8 cellular contexts compared by ENCODE assay signal in genomic region chr18:21682276-21683051, GRCh38. TPM values are rescaled to one million over a fixed set of nuclear protein-coding genes. Genes with fewer than 3 reads are reported as not detected.
DNase-seq lines count a peak whose midpoint lies in the region; ATAC-seq and TF ChIP-seq lines count a peak whose summit lies in the region.

No MANE protein-coding gene starts in this region.

- H3K36me3 ChIP-seq in KMS-11 (ENCODE audit: insufficient read depth) (peaks cover 5% of the 10 kb centered on the region; the same call in 1 of the 2 replicates), adipocyte (ENCODE audit: control insufficient read depth, insufficient read depth, low read length, severe bottlenecking) (no peaks in the 10 kb centered on the region), stomach smooth muscle (ENCODE audit: control insufficient read depth in 2 of 2, insufficient read depth in 2 of 2, low read length in 2 of 2) (no peaks in the 10 kb centered on the region)

- peaks cover 0 to 1% (median 0%) of the 10 kb centered on the region in 3 donors for H3K27me3 Mint-ChIP-seq in immature natural killer cell (ENCODE audit: low read depth in 3 of 3)
- no peaks in the 10 kb centered on the region for H3K27me3 Mint-ChIP-seq in glutamatergic neuron (ENCODE audit: unreplicated experiment)

- H3K27ac ChIP-seq in KMS-11 (peak overlapping the region; percentile 39), stomach smooth muscle (ENCODE audit: low read length) (peak overlapping the region; percentile 19)

- CTCF ChIA-PET in AG04449 (lab: Yijun Ruan, JAX), result interaction anchor here (1.6 kb wide), 1 partner anchor 71 kb away, joined by 7 read pairs; the partner anchor contains the start of gene SNRPD1

- H3K4me1 ChIP-seq in KMS-11 (ENCODE audit: low read depth, poor library complexity, severe bottlenecking) (no peaks in the 10 kb centered on the region), adipocyte (ENCODE audit: control insufficient read depth, insufficient read depth, low read length) (peaks cover 24% of the 10 kb centered on the region), stomach smooth muscle (ENCODE audit: control insufficient read depth, insufficient read depth, low read length) (no peaks in the 10 kb centered on the region)

- ATAC-seq in GM19035 (IDR thresholded peaks at IDR 0.05; ENCODE audit: unreplicated experiment), result peak; percentile 46

- TF ChIP-seq CTCF in AG04449 (IDR thresholded peaks at IDR 0.05; ENCODE audit: insufficient read depth, low read length, missing control alignments), result no peak
- no peak for TF ChIP-seq CTCF in KMS-11 (conservative IDR thresholded peaks at IDR 0.05; ENCODE audit: low read depth, low read length)
- no peak for TF ChIP-seq CTCF in glutamatergic neuron (IDR thresholded peaks at IDR 0.05; ENCODE audit: partially characterized antibody, unreplicated experiment)

- H3K9ac ChIP-seq in KMS-11 (no peak overlapping the region), adipocyte (ENCODE audit: low read length) (peak overlapping the region; percentile 70), stomach smooth muscle (ENCODE audit: low read length in 2 of 2) (peak overlapping the region; percentile 30 to 47)

- no peaks in the 10 kb centered on the region for H3K27me3 ChIP-seq in KMS-11 (ENCODE audit: insufficient read depth, low read depth)
- no peaks in the 10 kb centered on the region for H3K27me3 ChIP-seq in adipocyte (replicated peaks; ENCODE audit: control insufficient read depth, insufficient read depth, low read length)
- no peaks in the 10 kb centered on the region for H3K27me3 ChIP-seq in stomach smooth muscle (ENCODE audit: control insufficient read depth in 1 of 2, insufficient read depth in 2 of 2, low read length in 2 of 2)

- H4K20me1 ChIP-seq in KMS-11 (ENCODE audit: insufficient read depth), result no peaks in the 10 kb centered on the region

- no peak overlapping the region for H2AFZ ChIP-seq in KMS-11 (ENCODE audit: low read depth)

- H3K9me3 ChIP-seq in adipocyte (ENCODE audit: control insufficient read depth, low read length) (no peaks in the 10 kb centered on the region), stomach smooth muscle (ENCODE audit: control insufficient read depth in 2 of 2, low read length in 2 of 2) (no peaks in the 10 kb centered on the region)

- peaks cover 5 to 10% of the 10 kb centered on the region in 2 donors for H3K4me1 Mint-ChIP-seq in immature natural killer cell
- H3K4me1 Mint-ChIP-seq in glutamatergic neuron (ENCODE audit: low read depth, unreplicated experiment), result no peaks in the 10 kb centered on the region

- H3K4me3 Mint-ChIP-seq in immature natural killer cell, result no peak overlapping the region
- no peak overlapping the region for H3K4me3 Mint-ChIP-seq in glutamatergic neuron (ENCODE audit: unreplicated experiment)

- H3K27ac Mint-ChIP-seq in immature natural killer cell, result no peak overlapping the region
- no peak overlapping the region for H3K27ac Mint-ChIP-seq in glutamatergic neuron (ENCODE audit: unreplicated experiment)

- H3K4me3 ChIP-seq in AG04449 (ENCODE audit: low read depth, low read length) (peak overlapping the region; percentile 44), KMS-11 (IDR thresholded peaks at IDR 0.05; ENCODE audit: insufficient read depth, low read depth, low read length) (no peak overlapping the region), adipocyte (ENCODE audit: low read length) (peak overlapping the region; percentile 77), stomach smooth muscle (ENCODE audit: low read length in 2 of 2) (peak overlapping the region; percentile 67 to 73)

- H3K9me3 Mint-ChIP-seq in immature natural killer cell, result no peaks in the 10 kb centered on the region
- H3K9me3 Mint-ChIP-seq in glutamatergic neuron (ENCODE audit: unreplicated experiment), result no peaks in the 10 kb centered on the region

- DNase-seq in AG04449 (ENCODE audit: low read depth, low spot score), result peak; percentile 28
- DNase-seq in adipocyte (ENCODE audit: low read depth), result peak; percentile 12
- peak; percentile 46 to 59 (median 55) for DNase-seq in immature natural killer cell
- no peak for DNase-seq in amniotic stem cell (lab: John Stamatoyannopoulos, UW)
- DNase-seq in glutamatergic neuron, result no peak

- no peaks in the 10 kb centered on the region; the same call in 1 of the 2 replicates for H3K79me2 ChIP-seq in KMS-11 (ENCODE audit: insufficient read depth, low read depth)

- peak overlapping the region; percentile 36 for H3K4me2 ChIP-seq in KMS-11

- POLR2A ChIA-PET in AG04449 (lab: Yijun Ruan, JAX), result interaction anchor here (0.5 kb wide), 1 partner anchor 24 kb away, joined by 5 read pairs; no protein-coding TSS in a partner anchor

- H3K36me3 Mint-ChIP-seq in immature natural killer cell (no peaks in the 10 kb centered on the region), glutamatergic neuron (ENCODE audit: unreplicated experiment) (no peaks in the 10 kb centered on the region)

RNA-seq across cellular contexts. Expression of gene ABHD3, which starts 22.1 kb away (rescaled TPM):
- 10 to 100 TPM; 24.4 to 31.2 (median 29.8) TPM for polyA plus RNA-seq in immature natural killer cell
- 12.7 TPM for total RNA-seq in glutamatergic neuron (ENCODE audit: unreplicated experiment)

RNA-seq across cellular contexts. Expression of gene MIB1, which starts 58.1 kb away (rescaled TPM):
- polyA plus RNA-seq in immature natural killer cell, result 1 to 10 TPM; 1.9 to 6.4 (median 5.0) TPM
- 228 TPM for total RNA-seq in glutamatergic neuron (ENCODE audit: unreplicated experiment)

Comparison
In these comparisons a context has a peak if more than half of its experiments do, and no peak if none do; other contexts are left out.
1. DNase-seq: peak in AG04449 (single experiment), adipocyte (single experiment) and immature natural killer cell (3 of 3); none in amniotic stem cell (single experiment) and glutamatergic neuron (single experiment).